In the genomic region with DNA sequence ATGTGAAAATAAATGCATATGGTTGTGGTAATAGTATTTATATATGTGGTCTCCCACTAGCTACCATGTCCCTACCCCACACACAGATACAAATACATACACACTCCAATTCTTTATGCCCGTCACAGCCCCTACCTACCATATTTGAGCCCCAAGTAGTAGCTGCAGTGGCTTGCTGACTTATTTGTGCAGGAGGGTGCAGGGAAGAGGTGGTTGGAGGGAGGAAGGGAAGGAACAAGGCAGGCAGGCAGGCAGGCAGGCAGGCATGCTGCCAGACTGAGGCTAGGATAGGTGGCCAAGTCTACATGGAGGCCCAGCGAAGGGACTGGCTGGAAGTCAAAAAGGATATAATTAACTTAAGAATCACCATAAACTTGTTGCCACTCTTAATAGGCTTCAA, we compare ENCODE assay signal across 24 cellular contexts.
DNase-seq lines count a peak whose midpoint lies in the region; ATAC-seq and TF ChIP-seq lines count a peak whose summit lies in the region.
"Had no signal": no experiment of that assay in that cellular context is flagged by ENCODE, and none has a peak within 500 bp of the region (broad histone marks: within the 10 kb centered on the region; RNA-seq: fewer than 3 reads in every experiment).

No MANE protein-coding gene starts in this region.

- TF ChIP-seq EP300 in esophagus muscularis mucosa (IDR thresholded peaks at IDR 0.05) = no peak
- no peak for TF ChIP-seq EP300 in ovary (IDR thresholded peaks at IDR 0.05)

- DNase-seq in heart left ventricle = peak in 1 of 5 donors; percentile 29
- DNase-seq in right atrium auricular region (ENCODE audit: low spot score) = no peak
- DNase-seq in GM23338 (ENCODE audit: low spot score) = no peak
- DNase-seq in esophagus muscularis mucosa (ENCODE audit: extremely low spot score) = peak; percentile 80
- peak in 4 of 5 donors; percentile 22 to 59 (median 36) for DNase-seq in ovary
- DNase-seq in CD4-positive, alpha-beta memory T cell = no peak
- no peak for DNase-seq in stimulated activated CD4-positive, alpha-beta T cell treated with anti-CD3 and anti-CD28 coated beads, Interleukin-12 subunit alpha, Interleukin-12 subunit beta, amount 100 ng/mL, for 4 hours
- DNase-seq in endodermal cell = no peak
- DNase-seq: 8988T; ACHN; AML-193; BE2C; Calu3; CD4-positive, alpha-beta T cell; COR-L47; DMS53; DMS79 treated with DMSO at 0.1 percent for 48 hours; GM23248; H9; HFFc6 had no signal

- H3K36me3 ChIP-seq in heart left ventricle (no peaks in the 10 kb centered on the region), right atrium auricular region (no peaks in the 10 kb centered on the region), GM23338 (ENCODE audit: insufficient read depth) (no peaks in the 10 kb centered on the region), esophagus muscularis mucosa (no peaks in the 10 kb centered on the region), ovary (no peaks in the 10 kb centered on the region), endodermal cell (ENCODE audit: control insufficient read depth, insufficient read depth, low read length) (no peaks in the 10 kb centered on the region)
- no peaks in the 10 kb centered on the region for H3K36me3 ChIP-seq in CD4-positive, alpha-beta memory T cell (ENCODE audit: insufficient read depth, low read length)
- H3K36me3 ChIP-seq: BE2C; BLaER1 treated with 17β-estradiol and CSF1 and Interleukin-3, amounts not matched to agents 10 nM and 100 nM had no signal

- TF ChIP-seq POLR2A in heart left ventricle (IDR thresholded peaks at IDR 0.05) = no peak
- no peak for TF ChIP-seq POLR2A in esophagus muscularis mucosa (IDR thresholded peaks at IDR 0.05; ENCODE audit: low read depth)
- no peak for TF ChIP-seq POLR2A in ovary (IDR thresholded peaks at IDR 0.05)

- H3K9me2 ChIP-seq in GM23338 (ENCODE audit: insufficient read depth) = no peaks in the 10 kb centered on the region

- H3K27ac Mint-ChIP-seq in GM23338 (no peak overlapping the region), endodermal cell (no peak overlapping the region)
- H3K27ac Mint-ChIP-seq in CD4-positive, alpha-beta memory T cell = no peak overlapping the region
- H3K27ac Mint-ChIP-seq: CD14-positive monocyte; CD4-positive, alpha-beta T cell; H9; HFFc6 had no signal

- peak in 3 of 4 donors; percentile 24 to 39 (median 33) for ATAC-seq in heart left ventricle
- no peak for ATAC-seq in GM23338
- ATAC-seq: A549, HCT116 had no signal

- H3K9ac ChIP-seq in endodermal cell (ENCODE audit: extremely low read depth, low read length, poor library complexity, severe bottlenecking) = no peak overlapping the region
- H3K9ac ChIP-seq: BLaER1 treated with 17β-estradiol and CSF1 and Interleukin-3, amounts not matched to agents 10 nM and 100 nM; GM23248 had no signal

- no peaks in the 10 kb centered on the region for H3K36me3 Mint-ChIP-seq in GM23338 (ENCODE audit: low read depth)
- H3K36me3 Mint-ChIP-seq in CD4-positive, alpha-beta memory T cell = no peaks in the 10 kb centered on the region
- H3K36me3 Mint-ChIP-seq in endodermal cell (ENCODE audit: low read depth) = no peaks in the 10 kb centered on the region
- H3K36me3 Mint-ChIP-seq: CD14-positive monocyte had no signal

- H3K9me3 Mint-ChIP-seq in GM23338 (no peaks in the 10 kb centered on the region), endodermal cell (no peaks in the 10 kb centered on the region)
- H3K9me3 Mint-ChIP-seq in CD4-positive, alpha-beta memory T cell = no peaks in the 10 kb centered on the region
- H3K9me3 Mint-ChIP-seq: CD14-positive monocyte; CD4-positive, alpha-beta T cell; H9; HFFc6 had no signal

- POLR2A ChIA-PET in CD4-positive, alpha-beta memory T cell (lab: Charles Lee; ENCODE audit: partially characterized antibody) = no interaction called here

- intact Hi-C loops in heart left ventricle (cut with DNase I) = no loop called here
- intact Hi-C loops in esophagus muscularis mucosa (cut with DNase I) = no loop called here
- intact Hi-C loops in ovary (cut with DNase I) = no loop called here
- intact Hi-C loops in CD4-positive, alpha-beta memory T cell (cut with micrococcal nuclease) = no loop called here

- H2AFZ ChIP-seq in GM23338 = peak overlapping the region; percentile 78; the same call in 1 of the 2 replicates
- H2AFZ ChIP-seq: GM23248 had no signal

- WGBS in heart left ventricle, 4 donors = 60 to 68% (median 64%) methylated on average over 2 of the region's 2 CpGs
- WGBS in esophagus muscularis mucosa = 52% methylated on average over 2 of the region's 2 CpGs
- whole genome bisulfite sequencing in ovary, 3 donors = 43 to 50% (median 47%) methylated on average over 2 of the region's 2 CpGs
- WGBS in endodermal cell (ENCODE audit: insufficient coverage in 1 of 2, insufficient read length in 1 of 2), 2 experiments = 91% methylated on average over 2 of the region's 2 CpGs; no CpG with 5 or more reads in 1 of the 2 experiments

- TF ChIP-seq CTCF in heart left ventricle (IDR thresholded peaks at IDR 0.05) (no peak), right atrium auricular region (IDR thresholded peaks at IDR 0.05) (no peak), GM23338 (conservative IDR thresholded peaks at IDR 0.05; ENCODE audit: low read depth in 2 of 2) (no peak), esophagus muscularis mucosa (IDR thresholded peaks at IDR 0.05) (no peak), ovary (IDR thresholded peaks at IDR 0.05) (no peak), endodermal cell (conservative IDR thresholded peaks at IDR 0.05) (no peak)

- H3K4me1 ChIP-seq in heart left ventricle (peaks cover 0 to 6% (median 0%) of the 10 kb centered on the region in 12 donors), right atrium auricular region (peaks cover 0 to 5% of the 10 kb centered on the region in 2 donors), GM23338 (ENCODE audit: insufficient read depth) (peaks cover 8% of the 10 kb centered on the region; the same call in 1 of the 2 replicates), esophagus muscularis mucosa (no peaks in the 10 kb centered on the region), ovary (ENCODE audit: insufficient read depth) (peaks cover 2% of the 10 kb centered on the region), endodermal cell (ENCODE audit: control insufficient read depth, insufficient read depth, low read length) (peaks cover 3% of the 10 kb centered on the region)
- H3K4me1 ChIP-seq in CD4-positive, alpha-beta memory T cell (ENCODE audit: insufficient read depth, low read length) = no peaks in the 10 kb centered on the region
- H3K4me1 ChIP-seq: A549; BE2C; BLaER1 treated with 17β-estradiol and CSF1 and Interleukin-3, amounts not matched to agents 10 nM and 100 nM had no signal

- no peak overlapping the region for H3K27ac ChIP-seq in heart left ventricle
- H3K27ac ChIP-seq in right atrium auricular region = no peak overlapping the region
- no peak overlapping the region for H3K27ac ChIP-seq in GM23338 (ENCODE audit: low read depth)
- no peak overlapping the region for H3K27ac ChIP-seq in esophagus muscularis mucosa (replicated peaks in 1 of 4)
- no peak overlapping the region for H3K27ac ChIP-seq in ovary
- no peak overlapping the region for H3K27ac ChIP-seq in CD4-positive, alpha-beta memory T cell (ENCODE audit: low read depth, low read length)
- H3K27ac ChIP-seq in endodermal cell (ENCODE audit: low read depth, low read length) = no peak overlapping the region
- H3K27ac ChIP-seq: A549; BLaER1 treated with 17β-estradiol and CSF1 and Interleukin-3, amounts not matched to agents 10 nM and 100 nM; GM23248 had no signal

- no peaks in the 10 kb centered on the region for H3F3A ChIP-seq in GM23338 (replicated peaks; ENCODE audit: low read depth)

- H3K4me3 Mint-ChIP-seq in GM23338 = no peak overlapping the region
- H3K4me3 Mint-ChIP-seq in CD4-positive, alpha-beta memory T cell = no peak overlapping the region
- no peak overlapping the region for H3K4me3 Mint-ChIP-seq in endodermal cell
- H3K4me3 Mint-ChIP-seq: CD14-positive monocyte; CD4-positive, alpha-beta T cell; H9; HFFc6 had no signal

- no peak overlapping the region for H3K4me2 ChIP-seq in GM23338
- H3K4me2 ChIP-seq: A549; BLaER1 treated with 17β-estradiol and CSF1 and Interleukin-3, amounts not matched to agents 10 nM and 100 nM had no signal

- H3K9me3 ChIP-seq in heart left ventricle (no peaks in the 10 kb centered on the region), right atrium auricular region (no peaks in the 10 kb centered on the region), esophagus muscularis mucosa (no peaks in the 10 kb centered on the region), ovary (no peaks in the 10 kb centered on the region), endodermal cell (ENCODE audit: control insufficient read depth, low read length) (no peaks in the 10 kb centered on the region)
- H3K9me3 ChIP-seq in CD4-positive, alpha-beta memory T cell (ENCODE audit: control insufficient read depth in 1 of 2, low read length in 2 of 2) = no peaks in the 10 kb centered on the region
- H3K9me3 ChIP-seq: A549; BE2C; BLaER1 treated with 17β-estradiol and CSF1 and Interleukin-3, amounts not matched to agents 10 nM and 100 nM had no signal

- CTCF ChIA-PET in CD4-positive, alpha-beta memory T cell (lab: Charles Lee; ENCODE audit: partially characterized antibody) = no interaction called here

- peaks cover 4% of the 10 kb centered on the region for H3K27me3 Mint-ChIP-seq in GM23338 (ENCODE audit: insufficient read depth, low read depth, poor library complexity)
- peaks cover 11 to 14% of the 10 kb centered on the region in 2 donors for H3K27me3 Mint-ChIP-seq in CD4-positive, alpha-beta memory T cell
- H3K27me3 Mint-ChIP-seq in endodermal cell (ENCODE audit: insufficient read depth) = no peaks in the 10 kb centered on the region

- no peak overlapping the region for H3K4me3 ChIP-seq in heart left ventricle
- H3K4me3 ChIP-seq in right atrium auricular region = no peak overlapping the region
- no peak overlapping the region for H3K4me3 ChIP-seq in GM23338
- H3K4me3 ChIP-seq in esophagus muscularis mucosa = no peak overlapping the region
- H3K4me3 ChIP-seq in ovary = no peak overlapping the region
- no peak overlapping the region for H3K4me3 ChIP-seq in CD4-positive, alpha-beta memory T cell (ENCODE audit: low read length in 2 of 2)
- H3K4me3 ChIP-seq in endodermal cell (ENCODE audit: low read length) = no peak overlapping the region
- H3K4me3 ChIP-seq: A549; BLaER1 treated with 17β-estradiol and CSF1 and Interleukin-3, amounts not matched to agents 10 nM and 100 nM; GM23248 had no signal

- no peaks in the 10 kb centered on the region for H4K20me1 ChIP-seq in GM23338 (replicated peaks; ENCODE audit: insufficient read depth)
- H4K20me1 ChIP-seq: BLaER1 treated with 17β-estradiol and CSF1 and Interleukin-3, amounts not matched to agents 10 nM and 100 nM had no signal

- no peaks in the 10 kb centered on the region for H3K27me3 ChIP-seq in heart left ventricle
- no peaks in the 10 kb centered on the region for H3K27me3 ChIP-seq in right atrium auricular region
- no peaks in the 10 kb centered on the region for H3K27me3 ChIP-seq in GM23338 (ENCODE audit: insufficient read depth)
- H3K27me3 ChIP-seq in esophagus muscularis mucosa = peaks cover 0 to 11% (median 0%) of the 10 kb centered on the region in 4 donors
- no peaks in the 10 kb centered on the region for H3K27me3 ChIP-seq in ovary
- peaks cover 4% of the 10 kb centered on the region for H3K27me3 ChIP-seq in CD4-positive, alpha-beta memory T cell (ENCODE audit: insufficient read depth, low read length)
- no peaks in the 10 kb centered on the region for H3K27me3 ChIP-seq in endodermal cell (ENCODE audit: control insufficient read depth, insufficient read depth, low read length, poor library complexity, severe bottlenecking)
- H3K27me3 ChIP-seq: BE2C; BLaER1 treated with 17β-estradiol and CSF1 and Interleukin-3, amounts not matched to agents 10 nM and 100 nM had no signal

- H3K4me1 Mint-ChIP-seq in GM23338 = peaks cover 16% of the 10 kb centered on the region; the same call in 2 of the 3 replicates
- H3K4me1 Mint-ChIP-seq in CD4-positive, alpha-beta memory T cell = no peaks in the 10 kb centered on the region
- H3K4me1 Mint-ChIP-seq in endodermal cell = peaks cover 2% of the 10 kb centered on the region
- H3K4me1 Mint-ChIP-seq: CD14-positive monocyte had no signal

- H3K79me2 ChIP-seq in GM23338 (replicated peaks; ENCODE audit: insufficient read depth) = no peaks in the 10 kb centered on the region

Comparison
In these comparisons a context has a peak if more than half of its experiments do, and no peak if none do; other contexts are left out.
1. DNase-seq: peak in esophagus muscularis mucosa (single experiment) and ovary (4 of 5); none in right atrium auricular region (single experiment), GM23338 (single experiment), CD4-positive, alpha-beta memory T cell (0 of 5), stimulated activated CD4-positive, alpha-beta T cell treated with anti-CD3 and anti-CD28 coated beads, Interleukin-12 subunit alpha, Interleukin-12 subunit beta, amount 100 ng/mL, for 4 hours (single experiment) and endodermal cell (single experiment).